Comparison of ENCODE assay signal across 17 cellular contexts in the genomic region with DNA sequence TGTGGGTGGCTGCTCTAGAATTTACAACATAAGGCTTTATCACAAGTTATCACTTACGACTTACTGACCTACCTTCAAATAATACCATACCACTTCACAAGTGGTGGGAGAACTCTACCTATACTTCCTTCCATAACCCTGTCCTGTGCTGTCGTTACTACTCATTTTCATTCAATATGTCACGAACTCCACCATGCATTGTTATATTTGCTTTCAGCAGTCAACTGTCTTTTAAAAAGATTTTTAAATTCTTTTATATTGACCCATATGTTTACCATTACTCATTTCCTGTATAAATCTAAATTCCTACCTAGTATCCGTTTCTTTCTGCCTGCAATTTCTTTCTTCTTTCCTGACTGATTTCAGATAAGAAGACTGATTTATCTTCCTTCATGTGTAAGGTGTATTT.
DNase-seq lines count a peak whose midpoint lies in the region; FAIRE-seq and TF ChIP-seq lines count a peak whose summit lies in the region.
"Had no signal": no experiment of that assay in that cellular context is flagged by ENCODE, and none has a peak within 500 bp of the region (broad histone marks: within the 10 kb centered on the region; RNA-seq: fewer than 3 reads in every experiment).

No MANE protein-coding gene starts in this region.

- peaks cover 11% of the 10 kb centered on the region for H3K36me3 Mint-ChIP-seq in astrocyte (ENCODE audit: low read depth, unreplicated experiment)
- H3K36me3 Mint-ChIP-seq in progenitor cell of endocrine pancreas (ENCODE audit: insufficient read depth) = peaks cover 5% of the 10 kb centered on the region

- H3K36me3 ChIP-seq in astrocyte (ENCODE audit: insufficient read depth, low read length) = no peaks in the 10 kb centered on the region
- H3K36me3 ChIP-seq: suprapubic skin had no signal

- peaks cover 16% of the 10 kb centered on the region for H3K79me2 ChIP-seq in astrocyte (ENCODE audit: insufficient read depth, low read length)

- no peaks in the 10 kb centered on the region for H3K27me3 ChIP-seq in astrocyte (ENCODE audit: insufficient read depth, low read length)
- H3K27me3 ChIP-seq: suprapubic skin had no signal

- FAIRE-seq in GM12892 (lab: Jason Lieb, UNC) (peak; percentile 79), astrocyte (lab: Jason Lieb, UNC) (no peak)

- H3K9ac ChIP-seq in astrocyte (ENCODE audit: low read length) = peak overlapping the region; percentile 41

- H3K27ac Mint-ChIP-seq in astrocyte (ENCODE audit: unreplicated experiment) = no peak overlapping the region
- peak overlapping the region; percentile 27 for H3K27ac Mint-ChIP-seq in progenitor cell of endocrine pancreas
- H3K27ac Mint-ChIP-seq: activated CD8-positive, alpha-beta memory T cell treated with anti-CD3 and anti-CD28 coated beads, Interleukin-2, amount 10 ng/mL, durations not matched to agents 7 days and 5 days had no signal

- H4K20me1 ChIP-seq in astrocyte (ENCODE audit: insufficient read depth, low read length) = peaks cover 10% of the 10 kb centered on the region

- peaks cover 21% of the 10 kb centered on the region for H3K4me1 ChIP-seq in astrocyte (ENCODE audit: insufficient read depth, low read length)
- H3K4me1 ChIP-seq: Caco-2, suprapubic skin had no signal

- no peak for TF ChIP-seq POLR2A in GM12892 (IDR thresholded peaks at IDR 0.05; ENCODE audit: low read depth, low read length)

- H2AFZ ChIP-seq in astrocyte (ENCODE audit: low read depth, low read length) = no peak overlapping the region

- no peaks in the 10 kb centered on the region for H3K9me3 ChIP-seq in astrocyte (ENCODE audit: insufficient read depth, low read depth, low read length)
- H3K9me3 ChIP-seq: Caco-2, suprapubic skin had no signal

- H3K27ac ChIP-seq in astrocyte (ENCODE audit: low read depth, low read length) = peak overlapping the region; percentile 19
- H3K27ac ChIP-seq: suprapubic skin had no signal

- H3K27me3 Mint-ChIP-seq in astrocyte (ENCODE audit: low read depth, unreplicated experiment) (no peaks in the 10 kb centered on the region), progenitor cell of endocrine pancreas (no peaks in the 10 kb centered on the region)
- H3K27me3 Mint-ChIP-seq: activated CD8-positive, alpha-beta memory T cell treated with anti-CD3 and anti-CD28 coated beads, Interleukin-2, amount 10 ng/mL, durations not matched to agents 7 days and 5 days; IgD-negative memory B cell had no signal

- no peak for DNase-seq in GM12892 (ENCODE audit: insufficient read length)
- peak; percentile 58 for DNase-seq in M059J (ENCODE audit: low read depth)
- DNase-seq in astrocyte (ENCODE audit: low read depth) = peak; percentile 30
- DNase-seq in progenitor cell of endocrine pancreas (ENCODE audit: low spot score, unreplicated experiment) = no peak
- DNase-seq in NOMO-1 (lab: John Stamatoyannopoulos, UW; ENCODE audit: unreplicated experiment in 2 of 2) = no peak
- no peak for DNase-seq in activated CD8-positive, alpha-beta memory T cell treated with anti-CD3 and anti-CD28 coated beads, Interleukin-2, amount 50 U/mL, for 4 hours
- no peak for DNase-seq in stimulated activated CD4-positive, alpha-beta T cell treated with anti-CD3 and anti-CD28 coated beads, Interleukin-4, amount 100 ng/mL, for 24 hours
- DNase-seq: activated CD8-positive, alpha-beta memory T cell treated with anti-CD3 and anti-CD28 coated beads, Interleukin-2, amount 10 ng/mL, durations not matched to agents 7 days and 5 days; Caco-2; cortex of kidney; mesendoderm; NCI-H187 treated with DMSO at 0.1 percent for 48 hours; NCI-H774; SIG-M5 had no signal

- H3K9me3 Mint-ChIP-seq in astrocyte (ENCODE audit: unreplicated experiment) = peaks cover 2% of the 10 kb centered on the region
- no peaks in the 10 kb centered on the region for H3K9me3 Mint-ChIP-seq in progenitor cell of endocrine pancreas (ENCODE audit: low read depth)
- H3K9me3 Mint-ChIP-seq: IgD-negative memory B cell had no signal

- H3K4me3 ChIP-seq in astrocyte (ENCODE audit: insufficient read depth, low read depth, low read length) = no peak overlapping the region
- H3K4me3 ChIP-seq: smooth muscle cell, suprapubic skin had no signal

- H3K4me3 Mint-ChIP-seq in astrocyte (ENCODE audit: unreplicated experiment) = no peak overlapping the region
- H3K4me3 Mint-ChIP-seq in progenitor cell of endocrine pancreas (ENCODE audit: low read depth) = no peak overlapping the region
- H3K4me3 Mint-ChIP-seq: activated CD8-positive, alpha-beta memory T cell treated with anti-CD3 and anti-CD28 coated beads, Interleukin-2, amount 10 ng/mL, durations not matched to agents 7 days and 5 days; IgD-negative memory B cell had no signal

- peak overlapping the region; percentile 82 for H3K4me2 ChIP-seq in astrocyte (ENCODE audit: low read length)
- H3K4me2 ChIP-seq: smooth muscle cell had no signal

- H3K4me1 Mint-ChIP-seq in astrocyte (ENCODE audit: low read depth, unreplicated experiment) (peaks cover 36% of the 10 kb centered on the region), progenitor cell of endocrine pancreas (ENCODE audit: low read depth) (peaks cover 12% of the 10 kb centered on the region)

- TF ChIP-seq CTCF in astrocyte (IDR thresholded peaks at IDR 0.05; ENCODE audit: insufficient read depth, low read depth, low read length) = no peak
- TF ChIP-seq CTCF in progenitor cell of endocrine pancreas (IDR thresholded peaks at IDR 0.05; ENCODE audit: unreplicated experiment) = no peak

Comparison
In these comparisons a context has a peak if more than half of its experiments do, and no peak if none do; other contexts are left out.
1. DNase-seq: peak in M059J (single experiment) and astrocyte (single experiment); none in GM12892 (single experiment), progenitor cell of endocrine pancreas (single experiment), NOMO-1 (0 of 2), activated CD8-positive, alpha-beta memory T cell treated with anti-CD3 and anti-CD28 coated beads, Interleukin-2, amount 50 U/mL, for 4 hours (single experiment) and stimulated activated CD4-positive, alpha-beta T cell treated with anti-CD3 and anti-CD28 coated beads, Interleukin-4, amount 100 ng/mL, for 24 hours (single experiment).